ENCODE assay signal across 1 cellular context in genomic region chr21:40671721-40672120, GRCh38.
TF ChIP-seq lines count a peak whose summit lies in the region.

No MANE protein-coding gene starts in this region.

TF ChIP-seq in H1, 55 proteins besides CTCF, POLR2A, EP300 and RAD21 (continued from another document):
- TF ChIP-seq CHD7 (IDR thresholded peaks at IDR 0.05; ENCODE audit: insufficient replicate concordance, low read length) (no peak), ATF2 (IDR thresholded peaks at IDR 0.05; ENCODE audit: low read length) (no peak), POLR2AphosphoS5 (IDR thresholded peaks at IDR 0.05; ENCODE audit: low read depth, low read length) (no peak)
